Comparison of ENCODE assay signal across 9 cellular contexts in the genomic region with DNA sequence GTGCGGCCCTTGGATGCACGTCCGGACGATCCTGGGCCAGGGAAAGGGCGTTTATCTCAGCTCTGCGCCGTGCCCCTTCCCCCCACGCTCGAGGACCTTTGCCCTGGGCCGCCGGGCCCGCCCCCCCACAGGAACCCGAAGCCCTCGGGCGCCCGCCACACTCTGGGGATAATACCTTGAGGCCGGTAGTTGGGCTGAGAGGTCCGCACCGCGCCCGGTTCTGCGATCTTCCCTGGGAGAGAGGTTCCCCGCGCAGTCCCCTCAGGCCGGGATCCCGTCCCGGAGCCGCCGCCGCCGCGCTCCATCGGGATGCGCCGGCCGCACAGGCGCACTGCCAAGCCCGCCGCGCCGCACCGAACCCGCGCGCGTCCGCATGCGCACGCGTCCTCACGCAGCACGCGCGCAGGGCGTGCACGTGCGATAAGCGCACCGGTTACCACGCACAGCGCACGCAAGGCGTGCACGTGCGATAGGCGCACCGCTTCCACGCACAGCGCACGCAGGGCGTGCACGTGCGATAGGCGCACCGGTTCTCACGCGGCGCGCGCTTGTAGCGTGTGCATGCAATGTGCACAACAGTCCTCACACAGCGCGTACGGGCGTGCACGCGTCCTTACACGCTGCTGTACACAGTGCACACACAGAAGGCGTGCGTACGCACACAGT. TPM values are rescaled to one million over a fixed set of nuclear protein-coding genes. Genes with fewer than 3 reads are reported as not detected.
DNase-seq lines count a peak whose midpoint lies in the region; ATAC-seq and TF ChIP-seq lines count a peak whose summit lies in the region.
"Had no signal": no experiment of that assay in that cellular context is flagged by ENCODE, and none has a peak within 500 bp of the region (broad histone marks: within the 10 kb centered on the region; RNA-seq: fewer than 3 reads in every experiment).

A gene (minus strand): TSS at position 333 of the 666 bp plus-strand sequence. CDS start 28 bp downstream, at position 305.

- H2BK5ac ChIP-seq in mesendoderm (ENCODE audit: low read length): no peak within 1 kb of the TSS

- no peak within 1 kb of the TSS for H2BK15ac ChIP-seq in mesendoderm (replicated peaks; ENCODE audit: low read depth)

- no CpG with 5 or more reads among the region's 91 CpGs for WGBS in mesendoderm (ENCODE audit: extremely low coverage, insufficient coverage, low lambda C conversion rate)
- WGBS in upper lobe of left lung, 2 donors: 45% methylated on average over 75 of the region's 91 CpGs; no CpG with 5 or more reads in 1 of the 2 donors

- CTCF ChIA-PET in activated naive CD4-positive, alpha-beta T cell treated with anti-CD3 and anti-CD28 coated beads for 36 hours (lab: Charles Lee): no interaction called here

- TF ChIP-seq EP300 in upper lobe of left lung (IDR thresholded peaks at IDR 0.05): no peak

- no peaks in the 10 kb centered on the region for H3K79me2 ChIP-seq in mesendoderm (ENCODE audit: control insufficient read depth, insufficient read depth, low read length)

- no peaks in the 10 kb centered on the region for H3K27me3 ChIP-seq in mesendoderm (ENCODE audit: insufficient read depth, low read length, poor library complexity)
- H3K27me3 ChIP-seq in upper lobe of left lung: peaks cover 0 to 12% (median 0%) of the 10 kb centered on the region in 4 donors

- intact Hi-C loops in activated naive CD4-positive, alpha-beta T cell treated with anti-CD3 and anti-CD28 coated beads for 36 hours (cut with micrococcal nuclease): no loop called here

- no peak within 1 kb of the TSS for H3K23ac ChIP-seq in mesendoderm (ENCODE audit: low read length)

- no peak within 1 kb of the TSS for H2AK5ac ChIP-seq in mesendoderm (ENCODE audit: low read length)

- H3K56ac ChIP-seq in mesendoderm (ENCODE audit: low read length): peak within 1 kb of the TSS; percentile 15

- no peak within 1 kb of the TSS for H3K4ac ChIP-seq in mesendoderm (ENCODE audit: low read depth, low read length)

- H4K8ac ChIP-seq in mesendoderm (ENCODE audit: low read depth, low read length): no peak within 1 kb of the TSS

- peak in 1 of 2 donors; percentile 26 for ATAC-seq in upper lobe of left lung (ENCODE audit: low FRiP score in 2 of 2)

- no peak within 1 kb of the TSS for H4K5ac ChIP-seq in mesendoderm (ENCODE audit: low read length)

- peak within 1 kb of the TSS; percentile 25 for H3K4me2 ChIP-seq in mesendoderm (ENCODE audit: low read length)

- H3K36me3 Mint-ChIP-seq in activated naive CD4-positive, alpha-beta T cell treated with anti-CD3 and anti-CD28 coated beads for 36 hours (ENCODE audit: low read depth): no peaks in the 10 kb centered on the region

- no peak within 1 kb of the TSS for H3K27ac ChIP-seq in mesendoderm (ENCODE audit: low read depth, low read length)
- H3K27ac ChIP-seq in upper lobe of left lung: no peak within 1 kb of the TSS

- no peak for DNase-seq in activated naive CD4-positive, alpha-beta T cell treated with anti-CD3 and anti-CD28 coated beads for 36 hours
- no peak for DNase-seq in activated naive CD4-positive, alpha-beta T cell treated with anti-CD3 and anti-CD28 coated beads, Interleukin-2, amount 50 U/mL, for 16 hours
- DNase-seq in choroid plexus epithelial cell (ENCODE audit: low read depth): no peak
- DNase-seq in mesendoderm: peak; percentile 2
- peak in 1 of 2 donors; percentile 64 for DNase-seq in upper lobe of left lung
- no peak for DNase-seq in NCI-H2171 treated with DMSO at 0.1 percent for 48 hours (lab: John Stamatoyannopoulos, UW)
- no peak for DNase-seq in SKM-1 (lab: John Stamatoyannopoulos, UW; ENCODE audit: unreplicated experiment)
- DNase-seq in NCI-H2107 (lab: John Stamatoyannopoulos, UW): no peak

- peaks cover 0 to 5% (median 0%) of the 10 kb centered on the region in 4 donors for H3K9me3 ChIP-seq in upper lobe of left lung
- H3K9me3 ChIP-seq: HAP-1 had no signal

- no peak for TF ChIP-seq CTCF in choroid plexus epithelial cell (conservative IDR thresholded peaks at IDR 0.05; ENCODE audit: low read depth, low read length)
- no peak for TF ChIP-seq CTCF in upper lobe of left lung (IDR thresholded peaks at IDR 0.05)

- no peaks in the 10 kb centered on the region for H3K9me3 Mint-ChIP-seq in activated naive CD4-positive, alpha-beta T cell treated with anti-CD3 and anti-CD28 coated beads for 36 hours

- no peak within 1 kb of the TSS for H3K18ac ChIP-seq in mesendoderm (ENCODE audit: low read length)

- H3K27me3 Mint-ChIP-seq in activated naive CD4-positive, alpha-beta T cell treated with anti-CD3 and anti-CD28 coated beads for 36 hours (ENCODE audit: low read depth): peaks cover 14% of the 10 kb centered on the region

- H3K27ac Mint-ChIP-seq in activated naive CD4-positive, alpha-beta T cell treated with anti-CD3 and anti-CD28 coated beads for 36 hours: no peak within 1 kb of the TSS

- no peak for TF ChIP-seq POLR2A in upper lobe of left lung (IDR thresholded peaks at IDR 0.05)

- no peaks in the 10 kb centered on the region for H3K4me1 ChIP-seq in mesendoderm (ENCODE audit: control insufficient read depth, low read depth, low read length)
- H3K4me1 ChIP-seq in upper lobe of left lung: peaks cover 0 to 13% (median 7%) of the 10 kb centered on the region in 4 donors
- H3K4me1 ChIP-seq: HAP-1 had no signal

- H3K79me1 ChIP-seq in mesendoderm (ENCODE audit: low read length): no peaks in the 10 kb centered on the region

- H2BK120ac ChIP-seq in mesendoderm (ENCODE audit: low read depth, low read length): no peak within 1 kb of the TSS

- no peak within 1 kb of the TSS for H3K9ac ChIP-seq in mesendoderm (ENCODE audit: low read length)

- no peaks in the 10 kb centered on the region for H3K4me1 Mint-ChIP-seq in activated naive CD4-positive, alpha-beta T cell treated with anti-CD3 and anti-CD28 coated beads for 36 hours (ENCODE audit: low read depth)

- peak within 1 kb of the TSS; percentile 36 for H3K4me3 ChIP-seq in choroid plexus epithelial cell (ENCODE audit: low read depth, low read length)
- H3K4me3 ChIP-seq in mesendoderm (ENCODE audit: low read length): no peak within 1 kb of the TSS
- H3K4me3 ChIP-seq in upper lobe of left lung: peak within 1 kb of the TSS in 3 of 4 donors; percentile 27 to 39 (median 35)
- H3K4me3 ChIP-seq: HAP-1 had no signal

- H3K36me3 ChIP-seq in mesendoderm (ENCODE audit: control insufficient read depth, insufficient read depth, low read length) (no peaks in the 10 kb centered on the region), upper lobe of left lung (no peaks in the 10 kb centered on the region)
- H3K36me3 ChIP-seq: HAP-1 had no signal

- peak within 1 kb of the TSS; percentile 42 for H3K4me3 Mint-ChIP-seq in activated naive CD4-positive, alpha-beta T cell treated with anti-CD3 and anti-CD28 coated beads for 36 hours

RNA-seq across cellular contexts. Expression of the gene that starts here (rescaled TPM):
- under 1 TPM; 0.69 to 0.83 TPM for total RNA-seq in activated naive CD4-positive, alpha-beta T cell treated with anti-CD3 and anti-CD28 coated beads for 36 hours
- polyA plus RNA-seq in mesendoderm (2013, experiment 1 of 2): 0.79 TPM
- polyA plus RNA-seq in mesendoderm (2013, experiment 2 of 2): 0.85 TPM
- 10 to 100 TPM in 1 of 6 donors, under 1 TPM in 5; under 0.01 to 13.4 (median 0.51) TPM for total RNA-seq in upper lobe of left lung
